28 cellular contexts compared by ENCODE assay signal in the genomic region with DNA sequence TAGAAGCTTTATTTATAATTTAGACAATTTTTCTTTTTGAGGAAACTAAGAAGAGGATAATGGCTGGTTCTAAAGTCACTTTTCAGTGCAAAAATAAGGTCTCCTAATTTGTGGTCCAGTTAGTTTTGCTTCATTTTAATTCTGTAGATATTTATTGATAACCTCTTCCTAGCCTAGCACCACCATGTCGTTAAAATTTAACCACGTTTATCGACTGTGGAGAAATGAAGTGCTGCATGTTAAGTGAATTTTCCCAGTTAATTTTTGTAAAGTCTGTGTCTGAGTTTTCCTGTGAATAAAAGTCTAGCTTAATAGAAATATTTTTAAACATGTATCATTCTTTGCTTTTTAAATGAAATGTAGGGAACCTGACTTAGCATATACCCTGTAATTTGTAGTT.
"Had no signal": no experiment of that assay in that cellular context is flagged by ENCODE, and none has a peak within 500 bp of the region (broad histone marks: within the 10 kb centered on the region; RNA-seq: fewer than 3 reads in every experiment).

No MANE protein-coding gene starts in this region.

- H3K36me3 Mint-ChIP-seq: activated naive CD4-positive, alpha-beta T cell treated with anti-CD3 and anti-CD28 coated beads, Interleukin-2, amount 50 U/mL, for 72 hours; WTC11 had no signal

- H3K4me3 Mint-ChIP-seq: activated CD4-positive, alpha-beta memory T cell treated with anti-CD3 and anti-CD28 coated beads, Interleukin-2, amount 10 ng/mL, durations not matched to agents 7 days and 5 days; activated CD4-positive, alpha-beta T cell treated with anti-CD3 and anti-CD28 coated beads, Interleukin-2, amount 10 ng/mL, durations not matched to agents 7 days and 5 days; activated naive CD4-positive, alpha-beta T cell treated with anti-CD3 and anti-CD28 coated beads, Interleukin-2, amount 10 ng/mL, durations not matched to agents 7 days and 5 days; activated naive CD8-positive, alpha-beta T cell treated with anti-CD3 and anti-CD28 coated beads, Interleukin-2, amount 10 ng/mL, durations not matched to agents 7 days and 5 days; activated T-cell treated with anti-CD3 and anti-CD28 coated beads, Interleukin-2, amount 50 U/mL, for 24 hours; activated T-cell treated with anti-CD3 and anti-CD28 coated beads, Interleukin-2, amount 50 U/mL, for 72 hours; central memory CD8-positive, alpha-beta T cell; dendritic cell treated with granulocyte-macrophage colony-stimulating factor and Interleukin-4, amounts not matched to agents 40 ng/mL and 50 ng/mL, for 4 days; endodermal cell; WTC11 had no signal

- H3K27me3 ChIP-seq: ascending aorta, brain microvascular endothelial cell, dorsolateral prefrontal cortex, esophagus muscularis mucosa, foreskin keratinocyte, gastrocnemius medialis had no signal

- H3K36me3 ChIP-seq: ascending aorta, brain microvascular endothelial cell, esophagus muscularis mucosa, gastrocnemius medialis had no signal

- ATAC-seq: activated naive CD4-positive, alpha-beta T cell treated with anti-CD3 and anti-CD28 coated beads, Interleukin-2, amount 50 U/mL, for 72 hours; activated T-cell treated with anti-CD3 and anti-CD28 coated beads, Interleukin-2, amount 50 U/mL, for 72 hours; foreskin keratinocyte; gastrocnemius medialis; WTC11 had no signal

- H3K4me3 ChIP-seq: ascending aorta, coronary artery, dorsolateral prefrontal cortex, esophagus muscularis mucosa, gastrocnemius medialis had no signal

- H3K9me3 ChIP-seq: ascending aorta, esophagus muscularis mucosa, gastrocnemius medialis had no signal

- H3K27ac ChIP-seq: ascending aorta, brain microvascular endothelial cell, coronary artery, esophagus muscularis mucosa, foreskin keratinocyte, gastrocnemius medialis had no signal

- H3K9me3 Mint-ChIP-seq: activated CD4-positive, alpha-beta memory T cell treated with anti-CD3 and anti-CD28 coated beads, Interleukin-2, amount 10 ng/mL, durations not matched to agents 7 days and 5 days; activated CD4-positive, alpha-beta T cell treated with anti-CD3 and anti-CD28 coated beads, Interleukin-2, amount 10 ng/mL, durations not matched to agents 7 days and 5 days; activated naive CD4-positive, alpha-beta T cell treated with anti-CD3 and anti-CD28 coated beads, Interleukin-2, amount 10 ng/mL, durations not matched to agents 7 days and 5 days; activated naive CD4-positive, alpha-beta T cell treated with anti-CD3 and anti-CD28 coated beads, Interleukin-2, amount 50 U/mL, for 72 hours; activated naive CD8-positive, alpha-beta T cell treated with anti-CD3 and anti-CD28 coated beads, Interleukin-2, amount 10 ng/mL, durations not matched to agents 7 days and 5 days; activated T-cell treated with anti-CD3 and anti-CD28 coated beads, Interleukin-2, amount 50 U/mL, for 24 hours; activated T-cell treated with anti-CD3 and anti-CD28 coated beads, Interleukin-2, amount 50 U/mL, for 72 hours; central memory CD8-positive, alpha-beta T cell; dendritic cell treated with granulocyte-macrophage colony-stimulating factor and Interleukin-4, amounts not matched to agents 40 ng/mL and 50 ng/mL, for 4 days; endodermal cell; WTC11 had no signal

- H3K4me1 ChIP-seq: ascending aorta, esophagus muscularis mucosa, gastrocnemius medialis had no signal

- DNase-seq: activated CD4-positive, alpha-beta memory T cell treated with anti-CD3 and anti-CD28 coated beads, Interleukin-2, amount 10 ng/mL, durations not matched to agents 7 days and 5 days; activated CD4-positive, alpha-beta T cell treated with anti-CD3 and anti-CD28 coated beads for 1 hour; activated CD4-positive, alpha-beta T cell treated with anti-CD3 and anti-CD28 coated beads for 4 hours; activated CD4-positive, alpha-beta T cell treated with anti-CD3 and anti-CD28 coated beads, Interleukin-2, amount 10 ng/mL, durations not matched to agents 7 days and 5 days; activated CD4-positive, alpha-beta T cell treated with anti-CD3 and anti-CD28 coated beads, Interleukin-2, amount 50 U/mL, for 4 hours; activated CD8-positive, alpha-beta memory T cell treated with anti-CD3 and anti-CD28 coated beads, Interleukin-2, amount 50 U/mL, for 48 hours; activated gamma-delta T cell; activated naive CD4-positive, alpha-beta T cell; activated naive CD4-positive, alpha-beta T cell treated with anti-CD3 and anti-CD28 coated beads, Interleukin-2, amount 10 ng/mL, durations not matched to agents 7 days and 5 days; activated naive CD8-positive, alpha-beta T cell treated with anti-CD3 and anti-CD28 coated beads, Interleukin-2, amount 10 ng/mL, durations not matched to agents 7 days and 5 days; activated T-cell treated with anti-CD3 and anti-CD28 coated beads for 4 hours; activated T-cell treated with anti-CD3 and anti-CD28 coated beads, Interleukin-2, amount 50 U/mL, for 24 hours; activated T-cell treated with anti-CD3 and anti-CD28 coated beads, Interleukin-2, amount 50 U/mL, for 72 hours; brain microvascular endothelial cell; dorsolateral prefrontal cortex; effector memory CD4-positive, alpha-beta T cell; endodermal cell; foreskin keratinocyte; gastrocnemius medialis; T-helper 2 cell had no signal

- H3K27me3 Mint-ChIP-seq: activated CD4-positive, alpha-beta memory T cell treated with anti-CD3 and anti-CD28 coated beads, Interleukin-2, amount 10 ng/mL, durations not matched to agents 7 days and 5 days; activated CD4-positive, alpha-beta T cell treated with anti-CD3 and anti-CD28 coated beads, Interleukin-2, amount 10 ng/mL, durations not matched to agents 7 days and 5 days; activated naive CD4-positive, alpha-beta T cell treated with anti-CD3 and anti-CD28 coated beads, Interleukin-2, amount 10 ng/mL, durations not matched to agents 7 days and 5 days; activated naive CD8-positive, alpha-beta T cell treated with anti-CD3 and anti-CD28 coated beads, Interleukin-2, amount 10 ng/mL, durations not matched to agents 7 days and 5 days; activated T-cell treated with anti-CD3 and anti-CD28 coated beads, Interleukin-2, amount 50 U/mL, for 24 hours; central memory CD8-positive, alpha-beta T cell; dendritic cell treated with granulocyte-macrophage colony-stimulating factor and Interleukin-4, amounts not matched to agents 40 ng/mL and 50 ng/mL, for 4 days had no signal

- FAIRE-seq: bronchial epithelial cell had no signal

- H3K27ac Mint-ChIP-seq: activated CD4-positive, alpha-beta memory T cell treated with anti-CD3 and anti-CD28 coated beads, Interleukin-2, amount 10 ng/mL, durations not matched to agents 7 days and 5 days; activated CD4-positive, alpha-beta T cell treated with anti-CD3 and anti-CD28 coated beads, Interleukin-2, amount 10 ng/mL, durations not matched to agents 7 days and 5 days; activated naive CD4-positive, alpha-beta T cell treated with anti-CD3 and anti-CD28 coated beads, Interleukin-2, amount 10 ng/mL, durations not matched to agents 7 days and 5 days; activated naive CD4-positive, alpha-beta T cell treated with anti-CD3 and anti-CD28 coated beads, Interleukin-2, amount 50 U/mL, for 72 hours; activated naive CD8-positive, alpha-beta T cell treated with anti-CD3 and anti-CD28 coated beads, Interleukin-2, amount 10 ng/mL, durations not matched to agents 7 days and 5 days; activated T-cell treated with anti-CD3 and anti-CD28 coated beads, Interleukin-2, amount 50 U/mL, for 24 hours; activated T-cell treated with anti-CD3 and anti-CD28 coated beads, Interleukin-2, amount 50 U/mL, for 72 hours; dendritic cell treated with granulocyte-macrophage colony-stimulating factor and Interleukin-4, amounts not matched to agents 40 ng/mL and 50 ng/mL, for 4 days; endodermal cell; WTC11 had no signal
